In the genomic region with DNA sequence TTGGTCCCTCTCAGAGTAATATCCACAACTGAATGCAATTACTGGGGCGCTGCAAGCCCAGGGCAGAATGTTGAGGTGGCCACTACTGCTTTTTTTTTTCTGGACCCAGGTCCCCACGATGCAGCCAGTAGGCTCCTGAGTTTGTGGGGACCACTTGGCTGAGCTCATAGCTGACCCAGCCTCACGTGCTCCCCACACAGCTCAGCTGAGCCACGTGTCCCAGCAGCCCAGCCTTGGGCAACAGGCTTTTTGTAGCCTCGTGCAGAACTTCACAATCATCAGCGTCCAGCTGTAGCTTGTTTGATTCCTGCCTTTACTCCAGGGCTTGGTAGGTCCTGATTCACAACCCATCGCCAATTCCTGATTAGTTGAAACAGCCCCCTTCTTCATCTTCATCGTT, we compare ENCODE assay signal across 21 cellular contexts.
A peak's percentile ranks its signal among the peaks of the same experiment; 100 is the strongest.
DNase-seq lines count a peak whose midpoint lies in the region; TF ChIP-seq lines count a peak whose summit lies in the region.
"Had no signal": no experiment of that assay in that cellular context is flagged by ENCODE, and none has a peak within 500 bp of the region (broad histone marks: within the 10 kb centered on the region; RNA-seq: fewer than 3 reads in every experiment).

No MANE protein-coding gene starts in this region.

- TF ChIP-seq CTCF in MCF 10A (IDR thresholded peaks at IDR 0.05; ENCODE audit: unreplicated experiment) (no peak), breast epithelium (IDR thresholded peaks at IDR 0.05) (no peak), RWPE1 (conservative IDR thresholded peaks at IDR 0.05; ENCODE audit: low read depth) (no peak), fibroblast of villous mesenchyme (IDR thresholded peaks at IDR 0.05; ENCODE audit: insufficient read depth, low read depth, low read length) (no peak)

- no peak overlapping the region for H2BK15ac ChIP-seq in mesenchymal stem cell (ENCODE audit: low read depth, poor library complexity, severe bottlenecking)

- no peaks in the 10 kb centered on the region for H3K27me3 Mint-ChIP-seq in MCF 10A (ENCODE audit: insufficient read depth, unreplicated experiment)

- CTCF ChIA-PET in MCF 10A (lab: Yijun Ruan, JAX) = interaction anchor here (0.5 to 2.2 kb wide), 9 partner anchors 22 to 672 kb away, joined by 3 to 5 read pairs (median 3); no protein-coding TSS in a partner anchor
- CTCF ChIA-PET in RWPE1 (lab: Yijun Ruan, JAX) = interaction anchor here (0.5 to 0.6 kb wide), 2 partner anchors 92 to 123 kb away, joined by 4 to 5 read pairs; no protein-coding TSS in a partner anchor

- no peaks in the 10 kb centered on the region for H3K79me1 ChIP-seq in mesenchymal stem cell (replicated peaks; ENCODE audit: low read length, poor library complexity, severe bottlenecking)

- H2AFZ ChIP-seq in mesenchymal stem cell (ENCODE audit: low read depth, low read length) = no peak overlapping the region

- H3K18ac ChIP-seq in mesenchymal stem cell (ENCODE audit: low read depth in 1 of 2, low read length in 2 of 2) = no peak overlapping the region

- H3K9me3 Mint-ChIP-seq in MCF 10A (ENCODE audit: unreplicated experiment) = no peaks in the 10 kb centered on the region
- H3K9me3 Mint-ChIP-seq: CD8-positive, alpha-beta memory T cell had no signal

- no peak overlapping the region for H2BK12ac ChIP-seq in mesenchymal stem cell (ENCODE audit: low read length in 2 of 2)

- no peak overlapping the region for H3K27ac ChIP-seq in breast epithelium
- peak overlapping the region; percentile 99 for H3K27ac ChIP-seq in RWPE1
- H3K27ac ChIP-seq in mesenchymal stem cell (ENCODE audit: low read length, poor library complexity, severe bottlenecking) = no peak overlapping the region
- H3K27ac ChIP-seq: 22Rv1 had no signal

- peak overlapping the region; percentile 79 for H3K27ac Mint-ChIP-seq in MCF 10A (ENCODE audit: low read depth, unreplicated experiment)

- no peaks in the 10 kb centered on the region for H3K9me3 ChIP-seq in breast epithelium
- no peaks in the 10 kb centered on the region for H3K9me3 ChIP-seq in mesenchymal stem cell (ENCODE audit: control insufficient read depth, low read length)
- H3K9me3 ChIP-seq: MG63 had no signal

- no peak for TF ChIP-seq POLR2A in breast epithelium (IDR thresholded peaks at IDR 0.05)

- H3K4me3 Mint-ChIP-seq in MCF 10A (ENCODE audit: unreplicated experiment) = no peak overlapping the region
- H3K4me3 Mint-ChIP-seq: B cell; CD14-positive monocyte; CD8-positive, alpha-beta memory T cell had no signal

- no peaks in the 10 kb centered on the region for H3K36me3 Mint-ChIP-seq in MCF 10A (ENCODE audit: insufficient read depth, unreplicated experiment)
- H3K36me3 Mint-ChIP-seq: CD8-positive, alpha-beta memory T cell had no signal

- H4K91ac ChIP-seq in mesenchymal stem cell (ENCODE audit: low read length) = no peak overlapping the region

- intact Hi-C loops in MCF 10A (cut with micrococcal nuclease) = no loop called here
- intact Hi-C loops in breast epithelium (cut with DNase I; ENCODE audit: low total_unique reads) = no loop called here
- intact Hi-C loops in posterior vena cava (cut with DNase I) = loop anchor here in 1 of 2 donors (5.0 kb wide), 1 partner anchor 138 kb away; no protein-coding TSS in a partner anchor

- H3K23ac ChIP-seq in mesenchymal stem cell (ENCODE audit: low read length in 2 of 2) = no peak overlapping the region

- H3K4me1 Mint-ChIP-seq in MCF 10A (ENCODE audit: insufficient read depth, unreplicated experiment) = peaks cover 53% of the 10 kb centered on the region

- H3K27me3 ChIP-seq in breast epithelium = peaks cover 0 to 4% of the 10 kb centered on the region in 2 donors
- peaks cover 16 to 58% of the 10 kb centered on the region in 2 experiments for H3K27me3 ChIP-seq in mesenchymal stem cell (ENCODE audit: control insufficient read depth in 1 of 2, insufficient read depth in 1 of 2, low read length in 2 of 2)
- H3K27me3 ChIP-seq: MG63 had no signal

- no TSS peak for BruUV-seq in MCF 10A (replicated peaks; lab: Mats Ljungman, UMichigan)

- no peak overlapping the region for H4K8ac ChIP-seq in mesenchymal stem cell (ENCODE audit: low read length)

- H2BK120ac ChIP-seq in mesenchymal stem cell (ENCODE audit: low read depth, low read length) = no peak overlapping the region

- no peak overlapping the region for H3K9ac ChIP-seq in mesenchymal stem cell (ENCODE audit: low read length)

- H3K36me3 ChIP-seq in breast epithelium = no peaks in the 10 kb centered on the region
- H3K36me3 ChIP-seq in mesenchymal stem cell (ENCODE audit: control insufficient read depth in 1 of 2, insufficient read depth in 2 of 2, low read depth in 1 of 2, low read length in 2 of 2) = peaks cover 0 to 3% of the 10 kb centered on the region in 2 experiments

- no peak overlapping the region for H3K4ac ChIP-seq in mesenchymal stem cell (ENCODE audit: low read depth in 1 of 2, low read length in 2 of 2)

- H3K4me1 ChIP-seq in breast epithelium = peaks cover 0 to 8% of the 10 kb centered on the region in 2 donors
- peaks cover 26% of the 10 kb centered on the region for H3K4me1 ChIP-seq in mesenchymal stem cell (ENCODE audit: control insufficient read depth, insufficient read depth, low read depth, low read length)

- H3K4me2 ChIP-seq in mesenchymal stem cell (ENCODE audit: low read length, poor library complexity, severe bottlenecking) = no peak overlapping the region

- POLR2A ChIA-PET in MCF 10A (lab: Yijun Ruan, JAX) = interaction anchor here (0.5 to 0.9 kb wide), 2 partner anchors 81 to 467 kb away, joined by 4 to 5 read pairs; no protein-coding TSS in a partner anchor
- POLR2A ChIA-PET in RWPE1 (lab: Yijun Ruan, JAX; ENCODE audit: low non-redundant PET) = no interaction called here

- no peak overlapping the region for H2AK5ac ChIP-seq in mesenchymal stem cell (ENCODE audit: low read length, severe bottlenecking)

- 86% methylated on average over 8 of the region's 8 CpGs for WGBS in mesenchymal stem cell

- H3K4me3 ChIP-seq in breast epithelium (no peak overlapping the region), fibroblast of villous mesenchyme (ENCODE audit: low read depth, low read length) (no peak overlapping the region), mesenchymal stem cell (ENCODE audit: insufficient read depth in 1 of 2, low read depth in 1 of 2, low read length in 2 of 2) (no peak overlapping the region)
- H3K4me3 ChIP-seq: MG63 had no signal

- H2BK5ac ChIP-seq in mesenchymal stem cell (ENCODE audit: low read depth, low read length, poor library complexity, severe bottlenecking) = no peak overlapping the region

- no peak for DNase-seq in MCF 10A (ENCODE audit: unreplicated experiment)
- no peak for DNase-seq in breast epithelium (ENCODE audit: low spot score in 2 of 2)
- no peak for DNase-seq in RWPE1 (ENCODE audit: low spot score)
- peak; percentile 25 for DNase-seq in fibroblast of villous mesenchyme (ENCODE audit: low read depth)
- peak; percentile 12 for DNase-seq in posterior vena cava (ENCODE audit: low spot score)
- DNase-seq in inferior parietal cortex (ENCODE audit: extremely low spot score) = no peak
- DNase-seq in mesenchymal stem cell = no peak
- no peak for DNase-seq in DMS53 treated with DMSO at 0.1 percent for 48 hours (lab: John Stamatoyannopoulos, UW; ENCODE audit: unreplicated experiment)
- DNase-seq: CD8-positive, alpha-beta memory T cell; DMS 273 treated with DMSO at 0.1 percent for 48 hours; DMS79 treated with DMSO at 0.1 percent for 48 hours; H7; KBM-7; MG63; NCI-H2081; NCI-H2227 treated with DMSO at 0.1 percent for 48 hours; NCI-H526 treated with DMSO at 0.1 percent for 48 hours; SHP77 treated with DMSO at 0.1 percent for 48 hours had no signal

- H3K14ac ChIP-seq in mesenchymal stem cell (ENCODE audit: low read length in 2 of 2) = no peak overlapping the region

Comparison
In these comparisons a context has a peak if more than half of its experiments do, and no peak if none do; other contexts are left out.
1. DNase-seq: peak in fibroblast of villous mesenchyme (single experiment) and posterior vena cava (single experiment); none in MCF 10A (single experiment), breast epithelium (0 of 2), RWPE1 (single experiment), inferior parietal cortex (single experiment), mesenchymal stem cell (single experiment) and DMS53 treated with DMSO at 0.1 percent for 48 hours (single experiment).